ENCODE assay signal across 10 cellular contexts in the genomic region with DNA sequence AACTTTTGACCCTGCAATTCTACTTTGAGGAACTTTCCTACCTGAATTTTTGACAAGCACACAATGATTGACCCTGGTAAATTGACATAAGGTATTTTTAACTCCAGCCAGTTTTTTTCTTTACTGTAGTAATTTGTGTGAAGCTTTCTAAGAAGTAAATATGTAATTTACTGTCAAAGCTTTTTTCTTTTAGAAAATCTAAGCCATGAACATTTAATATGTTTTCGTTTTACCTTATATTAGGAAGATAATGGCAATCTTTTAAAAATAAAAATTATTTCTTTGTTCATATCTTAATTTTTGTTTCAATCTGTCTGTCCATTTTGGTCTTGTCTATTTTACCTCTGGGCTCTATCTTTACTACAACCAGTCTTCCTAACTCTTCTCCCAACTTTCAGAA.
"Had no signal": no experiment of that assay in that cellular context is flagged by ENCODE, and none has a peak within 500 bp of the region (broad histone marks: within the 10 kb centered on the region; RNA-seq: fewer than 3 reads in every experiment).

No MANE protein-coding gene starts in this region.

- H3K9ac ChIP-seq: KMS-11 had no signal

- H3K4me3 Mint-ChIP-seq: GM23338, H9, HFFc6 had no signal

- FAIRE-seq: H1, H54, HTR-8/SVneo had no signal

- H3K27ac ChIP-seq: KMS-11 had no signal

- DNase-seq: H9, HCEC 1CT, HFFc6, IMR-90, KBM-7 had no signal

- ATAC-seq: GM23338 had no signal

- H3K4me3 ChIP-seq: GM23338 had no signal

- H3K27ac Mint-ChIP-seq: GM23338, H9, HFFc6 had no signal

- H3K9me3 Mint-ChIP-seq: H9 had no signal

- H2AFZ ChIP-seq: GM23338 had no signal

- H3K4me2 ChIP-seq: GM23338, KMS-11 had no signal
